8 cellular contexts compared by ENCODE assay signal in genomic region chr1:85199667-85200366, GRCh38. TPM values are rescaled to one million over a fixed set of nuclear protein-coding genes. Genes with fewer than 3 reads are reported as not detected.
DNase-seq lines count a peak whose midpoint lies in the region; ATAC-seq and TF ChIP-seq lines count a peak whose summit lies in the region.

No MANE protein-coding gene starts in this region.

- H3K4me3 ChIP-seq in GM12865 (ENCODE audit: low read depth, low read length) = peak overlapping the region; percentile 91
- H3K4me3 ChIP-seq in OCI-LY3 (ENCODE audit: low read length) = peak overlapping the region; percentile 89
- H3K4me3 ChIP-seq in esophagus muscularis mucosa = peak overlapping the region; percentile 92 to 97 (median 96)
- H3K4me3 ChIP-seq in prostate gland = peak overlapping the region; percentile 87 to 97

- intact Hi-C loops in esophagus muscularis mucosa (cut with DNase I) (loop anchor here (5.0 kb wide), 1 partner anchor 57 kb away; the partner anchor contains the start of gene C1orf52), prostate gland (cut with DNase I) (loop anchor here (5.0 kb wide), 1 partner anchor 57 kb away; the partner anchor contains the start of gene C1orf52)

- H4K20me1 ChIP-seq in OCI-LY3 (ENCODE audit: insufficient read depth, low read length) = no peaks in the 10 kb centered on the region

- H3K79me2 ChIP-seq in OCI-LY3 (ENCODE audit: low read length) = peaks cover 20% of the 10 kb centered on the region

- H3K9me3 ChIP-seq in OCI-LY3 (ENCODE audit: insufficient read depth, low read length) (no peaks in the 10 kb centered on the region), esophagus muscularis mucosa (no peaks in the 10 kb centered on the region), prostate gland (no peaks in the 10 kb centered on the region)

- H3K9ac ChIP-seq in OCI-LY3 (ENCODE audit: low read length) = peak overlapping the region; percentile 85

- H2AFZ ChIP-seq in OCI-LY3 (ENCODE audit: low read depth, low read length) = peak overlapping the region; percentile 58; the same call in 1 of the 2 replicates

- no peaks in the 10 kb centered on the region for H3K27me3 ChIP-seq in OCI-LY3 (ENCODE audit: low read depth, low read length)
- H3K27me3 ChIP-seq in esophagus muscularis mucosa = no peaks in the 10 kb centered on the region
- no peaks in the 10 kb centered on the region for H3K27me3 ChIP-seq in prostate gland (replicated peaks; ENCODE audit: insufficient read depth)

- H3K27ac ChIP-seq in OCI-LY3 (ENCODE audit: low read length) (no peak overlapping the region), esophagus muscularis mucosa (replicated peaks in 1 of 4) (peak overlapping the region; percentile 97 to 99 (median 98)), prostate gland (peak overlapping the region; percentile 94 to 98)

- H3K36me3 ChIP-seq in OCI-LY3 (replicated peaks; ENCODE audit: low read depth, low read length) = no peaks in the 10 kb centered on the region
- H3K36me3 ChIP-seq in esophagus muscularis mucosa = no peaks in the 10 kb centered on the region
- H3K36me3 ChIP-seq in prostate gland = no peaks in the 10 kb centered on the region

- no peak for ATAC-seq in HG03571 (IDR thresholded peaks at IDR 0.05; ENCODE audit: unreplicated experiment)
- ATAC-seq in HG02970 (IDR thresholded peaks at IDR 0.05; ENCODE audit: low FRiP score, unreplicated experiment) = no peak

- TF ChIP-seq EP300 in esophagus muscularis mucosa (IDR thresholded peaks at IDR 0.05) = no peak

- 9% methylated on average over 21 of the region's 21 CpGs for WGBS in esophagus muscularis mucosa
- 6% methylated on average over 21 of the region's 21 CpGs for WGBS in prostate gland

- TF ChIP-seq CTCF in GM12865 (IDR thresholded peaks at IDR 0.05; ENCODE audit: insufficient read depth, low read depth, low read length, missing control alignments) (no peak), OCI-LY3 (IDR thresholded peaks at IDR 0.05; ENCODE audit: low read depth, low read length) (no peak), esophagus muscularis mucosa (IDR thresholded peaks at IDR 0.05) (no peak), prostate gland (IDR thresholded peaks at IDR 0.05) (no peak)

- H3K4me1 ChIP-seq in OCI-LY3 (ENCODE audit: low read length) = peaks cover 31% of the 10 kb centered on the region
- H3K4me1 ChIP-seq in esophagus muscularis mucosa = peaks cover 11 to 45% (median 32%) of the 10 kb centered on the region in 4 donors
- peaks cover 4% of the 10 kb centered on the region for H3K4me1 ChIP-seq in prostate gland (replicated peaks)

- H3K4me2 ChIP-seq in OCI-LY3 (ENCODE audit: low read length) = peak overlapping the region; percentile 95

- DNase-seq in GM12865 (ENCODE audit: low read depth) (no peak), esophagus muscularis mucosa (ENCODE audit: extremely low spot score) (no peak), prostate gland (ENCODE audit: low spot score) (peak; percentile 20), NCI-H82 treated with DMSO at 0.1 percent for 48 hours (lab: John Stamatoyannopoulos, UW; ENCODE audit: unreplicated experiment) (no peak), NCI-H748 treated with DMSO at 0.1 percent for 48 hours (lab: John Stamatoyannopoulos, UW) (no peak)

- no peak for TF ChIP-seq POLR2A in esophagus muscularis mucosa (IDR thresholded peaks at IDR 0.05; ENCODE audit: low read depth)
- TF ChIP-seq POLR2A in prostate gland (IDR thresholded peaks at IDR 0.05) = no peak

RNA-seq across cellular contexts. Expression of gene SYDE2, which starts 1.0 kb away (rescaled TPM):
- 100 to 1,000 TPM in 2 of 4 donors, 10 to 100 TPM in 2; 75.5 to 119 (median 99.3) TPM for total RNA-seq in esophagus muscularis mucosa
- 1 to 10 TPM; 6.6 to 8.4 TPM for total RNA-seq in prostate gland

RNA-seq across cellular contexts. Expression of gene C1orf52, which starts 59.6 kb away (rescaled TPM):
- 10 to 100 TPM; 11.2 to 22.4 (median 15.4) TPM for total RNA-seq in esophagus muscularis mucosa
- 10 to 100 TPM; 12.7 to 30.5 TPM for total RNA-seq in prostate gland

Comparison
In these comparisons a context has a peak if more than half of its experiments do, and no peak if none do; other contexts are left out.
1. RNA of gene SYDE2, which starts 1.0 kb away (total RNA-seq): 75.5 to 119 TPM in esophagus muscularis mucosa; 6.6 to 8.4 TPM in prostate gland; every median in the first group is over 4 times any median in the second.
2. Peak in every context shown above with its lines, with median percentiles within 50 percentile points of each other: H3K4me3 ChIP-seq.